ENCODE assay signal across 8 cellular contexts in genomic region chr1:205211839-205212241, GRCh38. TPM values are rescaled to one million over a fixed set of nuclear protein-coding genes. Genes with fewer than 3 reads are reported as not detected.
DNase-seq lines count a peak whose midpoint lies in the region; ATAC-seq and TF ChIP-seq lines count a peak whose summit lies in the region.

No MANE protein-coding gene starts in this region.

- no peak for ATAC-seq in GM23338

- H3K9me3 Mint-ChIP-seq in GM23338 (no peaks in the 10 kb centered on the region), endodermal cell (no peaks in the 10 kb centered on the region)

- H3K27ac ChIP-seq in GM23338 (ENCODE audit: low read depth): no peak overlapping the region
- no peak overlapping the region for H3K27ac ChIP-seq in OCI-LY7 (ENCODE audit: low read depth, low read length, poor library complexity, severe bottlenecking)
- H3K27ac ChIP-seq in endodermal cell (ENCODE audit: low read depth, low read length): no peak overlapping the region
- H3K27ac ChIP-seq in parathyroid adenoma: peak overlapping the region; percentile 90

- H3K4me1 Mint-ChIP-seq in GM23338 (peaks cover 17% of the 10 kb centered on the region; the same call in 2 of the 3 replicates), endodermal cell (peaks cover 11% of the 10 kb centered on the region)

- H3K27me3 Mint-ChIP-seq in GM23338 (ENCODE audit: insufficient read depth, low read depth, poor library complexity): peaks cover 19% of the 10 kb centered on the region
- no peaks in the 10 kb centered on the region for H3K27me3 Mint-ChIP-seq in endodermal cell (ENCODE audit: insufficient read depth)

- H2AFZ ChIP-seq in GM23338 (peak overlapping the region; percentile 91), OCI-LY7 (ENCODE audit: low read length) (peak overlapping the region; percentile 89), parathyroid adenoma (peak overlapping the region; percentile 97)

- H3K36me3 ChIP-seq in ES-I3 (ENCODE audit: insufficient read depth, low read length): no peaks in the 10 kb centered on the region
- H3K36me3 ChIP-seq in GM23338 (ENCODE audit: insufficient read depth): no peaks in the 10 kb centered on the region
- no peaks in the 10 kb centered on the region for H3K36me3 ChIP-seq in OCI-LY7 (ENCODE audit: insufficient read depth, low read length)
- no peaks in the 10 kb centered on the region for H3K36me3 ChIP-seq in endodermal cell (ENCODE audit: control insufficient read depth, insufficient read depth, low read length)
- no peaks in the 10 kb centered on the region for H3K36me3 ChIP-seq in parathyroid adenoma (ENCODE audit: control insufficient read depth, insufficient read depth, low read length)

- intact Hi-C loops in OCI-LY7 (cut with micrococcal nuclease; ENCODE audit: unreplicated experiment): loop anchor here (1.0 kb wide), 1 partner anchor 90 kb away; no protein-coding TSS in a partner anchor

- CTCF ChIA-PET in OCI-LY7 (lab: Charles Lee; ENCODE audit: unreplicated experiment): no interaction called here

- no peaks in the 10 kb centered on the region for H3F3A ChIP-seq in GM23338 (replicated peaks; ENCODE audit: low read depth)

- BruUV-seq in OCI-LY7 (replicated peaks; lab: Mats Ljungman, UMichigan): no TSS peak

- H3K9ac ChIP-seq in ES-I3 (ENCODE audit: low read depth, low read length) (peak overlapping the region; percentile 99), endodermal cell (ENCODE audit: extremely low read depth, low read length, poor library complexity, severe bottlenecking) (no peak overlapping the region), parathyroid adenoma (no peak overlapping the region)

- H3K9me2 ChIP-seq in GM23338 (ENCODE audit: insufficient read depth): no peaks in the 10 kb centered on the region
- H3K9me2 ChIP-seq in OCI-LY7 (ENCODE audit: insufficient read depth, low read length): no peaks in the 10 kb centered on the region

- H3K27me3 ChIP-seq in GM23338 (ENCODE audit: insufficient read depth) (no peaks in the 10 kb centered on the region), endodermal cell (ENCODE audit: control insufficient read depth, insufficient read depth, low read length, poor library complexity, severe bottlenecking) (no peaks in the 10 kb centered on the region), parathyroid adenoma (ENCODE audit: control insufficient read depth, insufficient read depth, low read length) (no peaks in the 10 kb centered on the region)

- no peaks in the 10 kb centered on the region for H3K4me1 ChIP-seq in ES-I3 (ENCODE audit: insufficient read depth, low read length)
- peaks cover 12% of the 10 kb centered on the region for H3K4me1 ChIP-seq in GM23338 (ENCODE audit: insufficient read depth)
- H3K4me1 ChIP-seq in OCI-LY7 (ENCODE audit: insufficient read depth, low read length, poor library complexity, severe bottlenecking): peaks cover 21% of the 10 kb centered on the region
- no peaks in the 10 kb centered on the region for H3K4me1 ChIP-seq in endodermal cell (ENCODE audit: control insufficient read depth, insufficient read depth, low read length)
- peaks cover 2% of the 10 kb centered on the region for H3K4me1 ChIP-seq in parathyroid adenoma

- H4K20me1 ChIP-seq in GM23338 (replicated peaks; ENCODE audit: insufficient read depth) (no peaks in the 10 kb centered on the region), OCI-LY7 (ENCODE audit: insufficient read depth, low read length) (no peaks in the 10 kb centered on the region)

- POLR2A ChIA-PET in OCI-LY7 (lab: Charles Lee): no interaction called here

- H3K4me2 ChIP-seq in GM23338: peak overlapping the region; percentile 88
- peak overlapping the region; percentile 89 for H3K4me2 ChIP-seq in OCI-LY7 (ENCODE audit: low read length)
- peak overlapping the region; percentile 66 for H3K4me2 ChIP-seq in parathyroid adenoma (ENCODE audit: low read length)

- H3K4me3 ChIP-seq in GM23338 (peak overlapping the region; percentile 99), OCI-LY7 (ENCODE audit: low read depth, low read length, poor library complexity, severe bottlenecking) (peak overlapping the region; percentile 95), endodermal cell (ENCODE audit: low read length) (peak overlapping the region; percentile 88), parathyroid adenoma (ENCODE audit: low read depth, low read length) (peak overlapping the region; percentile 67)

- H3K9me3 ChIP-seq in ES-I3 (ENCODE audit: control insufficient read depth, insufficient read depth, low read length) (no peaks in the 10 kb centered on the region), OCI-LY7 (ENCODE audit: low read length) (no peaks in the 10 kb centered on the region), endodermal cell (ENCODE audit: control insufficient read depth, low read length) (no peaks in the 10 kb centered on the region), parathyroid adenoma (ENCODE audit: control insufficient read depth, low read length) (no peaks in the 10 kb centered on the region)

- TF ChIP-seq CTCF in GM23338 (conservative IDR thresholded peaks at IDR 0.05; ENCODE audit: low read depth in 2 of 2) (no peak), OCI-LY7 (conservative IDR thresholded peaks at IDR 0.05; ENCODE audit: low read length) (no peak), endodermal cell (conservative IDR thresholded peaks at IDR 0.05) (no peak), parathyroid adenoma (IDR thresholded peaks at IDR 0.05) (no peak)

- no peak for DNase-seq in GM23338 (ENCODE audit: low spot score)
- no peak for DNase-seq in OCI-LY7 (ENCODE audit: low spot score)
- no peak for DNase-seq in endodermal cell
- no peak for DNase-seq in NCI-H526 (lab: John Stamatoyannopoulos, UW)
- no peak for DNase-seq in DMS153 treated with DMSO at 0.1 percent for 48 hours (lab: John Stamatoyannopoulos, UW; ENCODE audit: unreplicated experiment)
- DNase-seq in NCI-H2196 (lab: John Stamatoyannopoulos, UW; ENCODE audit: unreplicated experiment): no peak

- 57 to 64% methylated on average over 10 to 11 of the region's 11 CpGs for WGBS in endodermal cell (ENCODE audit: insufficient coverage in 1 of 2, insufficient read length in 1 of 2), 2 experiments

- H3K27ac Mint-ChIP-seq in GM23338 (peak overlapping the region; percentile 87), endodermal cell (peak overlapping the region; percentile 91)

- peak overlapping the region; percentile 99 for H3K4me3 Mint-ChIP-seq in GM23338
- peak overlapping the region; percentile 92 for H3K4me3 Mint-ChIP-seq in endodermal cell

- H3K36me3 Mint-ChIP-seq in GM23338 (ENCODE audit: low read depth): no peaks in the 10 kb centered on the region
- no peaks in the 10 kb centered on the region for H3K36me3 Mint-ChIP-seq in endodermal cell (ENCODE audit: low read depth)

- peaks cover 34% of the 10 kb centered on the region for H3K79me2 ChIP-seq in GM23338 (replicated peaks; ENCODE audit: insufficient read depth)
- H3K79me2 ChIP-seq in OCI-LY7 (ENCODE audit: insufficient read depth, low read depth, low read length): peaks cover 20% of the 10 kb centered on the region; the same call in 1 of the 2 replicates
- peaks cover 22% of the 10 kb centered on the region for H3K79me2 ChIP-seq in parathyroid adenoma

RNA-seq across cellular contexts. Expression of gene DSTYK, which starts 0.3 kb away (rescaled TPM):
- 8.2 and 10.7 TPM in 2 replicates for total RNA-seq in GM23338 (2014; rRNA removed; shearing (Covaris generic))
- 5.5 and 6.1 TPM in 2 replicates for polyA plus RNA-seq in GM23338 (2016; fragmentation: Nextera tagmentation; extraction: Ambion mirVana)
- total RNA-seq in OCI-LY7 (2014; rRNA removed; shearing (Covaris generic)): 4.7 and 5.0 TPM in 2 replicates
- total RNA-seq in OCI-LY7 (2022): 6.6 TPM in 2 replicates
- total RNA-seq in endodermal cell: 10 to 100 TPM in 1 of 2 donors, 1 to 10 TPM in 1; 9.8 to 11.0 TPM
- polyA plus RNA-seq in endodermal cell (2013, experiment 1 of 2): 6.4 TPM
- polyA plus RNA-seq in endodermal cell (2013, experiment 2 of 2): 6.5 TPM

RNA-seq across cellular contexts. Expression of gene TMCC2, which starts 15.9 kb away (rescaled TPM):
- 9.9 and 11.8 TPM in 2 replicates for total RNA-seq in GM23338 (2014; rRNA removed; shearing (Covaris generic))
- 2.6 and 3.1 TPM in 2 replicates for polyA plus RNA-seq in GM23338 (2016; fragmentation: Nextera tagmentation; extraction: Ambion mirVana)
- 7.0 and 7.8 TPM in 2 replicates for total RNA-seq in OCI-LY7 (2014; rRNA removed; shearing (Covaris generic))
- 5.2 and 6.2 TPM in 2 replicates for total RNA-seq in OCI-LY7 (2022)
- total RNA-seq in endodermal cell: 1 to 10 TPM; 5.2 to 5.8 TPM
- polyA plus RNA-seq in endodermal cell (2013, experiment 1 of 2): 9.8 TPM
- polyA plus RNA-seq in endodermal cell (2013, experiment 2 of 2): 7.5 TPM
